ENCODE assay signal across 17 cellular contexts in genomic region chr5:42887575-42887974, GRCh38.
DNase-seq lines count a peak whose midpoint lies in the region; ATAC-seq and TF ChIP-seq lines count a peak whose summit lies in the region.
"Had no signal": no experiment of that assay in that cellular context is flagged by ENCODE, and none has a peak within 500 bp of the region (broad histone marks: within the 10 kb centered on the region; RNA-seq: fewer than 3 reads in every experiment).

No MANE protein-coding gene starts in this region.

- no peak for TF ChIP-seq RAD21 in liver (IDR thresholded peaks at IDR 0.05)

- H3K4me1 ChIP-seq in liver (ENCODE audit: control insufficient read depth in 4 of 4, insufficient read depth in 4 of 4, low read length in 3 of 4), result peaks cover 0 to 29% (median 15%) of the 10 kb centered on the region in 4 donors

- POLR2A ChIA-PET in WTC11 (lab: Charles Lee), result no interaction called here

- 23% methylated on average over 1 of the region's 1 CpG for WGBS in liver

- H3K27ac Mint-ChIP-seq in WTC11, result no peak overlapping the region

- peak; percentile 71 for DNase-seq in amniotic epithelial cell (ENCODE audit: low read depth)
- DNase-seq in fibroblast of peridontal ligament (ENCODE audit: extremely low read depth), result peak; percentile 11
- no peak for DNase-seq in WTC11 (ENCODE audit: low spot score)
- no peak for DNase-seq in NCI-H2227 treated with DMSO at 0.1 percent for 48 hours (lab: John Stamatoyannopoulos, UW)
- DNase-seq in COR-L47 (lab: John Stamatoyannopoulos, UW), result no peak
- DNase-seq: ACHN, C1 segment of cervical spinal cord, DMS 273 treated with DMSO at 0.1 percent for 48 hours, DND-41, NCI-H1048, NCI-H1436 treated with DMSO at 0.1 percent for 48 hours, NCI-H2081, NCI-H510A treated with DMSO at 0.1 percent for 48 hours, SHP77 treated with DMSO at 0.1 percent for 48 hours, SK-N-SH had no signal

- no peak overlapping the region for H3K4me3 ChIP-seq in liver (ENCODE audit: low read depth in 1 of 3, low read length in 3 of 3)

- H3K27ac ChIP-seq in liver (ENCODE audit: low read depth in 1 of 2, low read length in 2 of 2), result no peak overlapping the region

- TF ChIP-seq CTCF in liver (IDR thresholded peaks at IDR 0.05; ENCODE audit: low read depth, low read length, missing input control) (no peak), WTC11 (IDR thresholded peaks at IDR 0.05) (no peak)

- no peaks in the 10 kb centered on the region for H3K27me3 ChIP-seq in liver (ENCODE audit: control insufficient read depth in 4 of 4, insufficient read depth in 4 of 4, low read length in 3 of 4)

- H3K4me3 Mint-ChIP-seq in WTC11, result no peak overlapping the region

- H3K9me3 Mint-ChIP-seq in WTC11, result peaks cover 3% of the 10 kb centered on the region

- H3K36me3 ChIP-seq in liver (ENCODE audit: control insufficient read depth in 4 of 4, insufficient read depth in 3 of 4, low read depth in 1 of 4, low read length in 3 of 4), result no peaks in the 10 kb centered on the region

- H3K4me1 Mint-ChIP-seq in WTC11, result no peaks in the 10 kb centered on the region

- CTCF ChIA-PET in WTC11 (lab: Charles Lee), result interaction anchor here (0.7 kb wide), 1 partner anchor 10 kb away, joined by 3 read pairs; no protein-coding TSS in a partner anchor

- no peak for ATAC-seq in WTC11
- no peak for ATAC-seq in HG03097 (IDR thresholded peaks at IDR 0.05; ENCODE audit: low FRiP score, unreplicated experiment)

- H3K9me3 ChIP-seq in liver (ENCODE audit: control insufficient read depth in 4 of 4, low read length in 3 of 4), result no peaks in the 10 kb centered on the region
- H3K9me3 ChIP-seq: SK-N-SH had no signal

- H3K9ac ChIP-seq in liver (ENCODE audit: low read depth in 1 of 2, low read length in 2 of 2), result peak overlapping the region; percentile 2 to 32
- H3K9ac ChIP-seq: SK-N-SH had no signal

- H3K27me3 Mint-ChIP-seq in WTC11 (ENCODE audit: low read depth), result 0 out of 2 replicates have a peak, but pooled peaks cover 4% of the 10 kb centered on the region

- H3K36me3 Mint-ChIP-seq in WTC11, result no peaks in the 10 kb centered on the region

TF ChIP-seq in liver, 16 proteins besides CTCF, POLR2A, EP300 and RAD21:
- TF ChIP-seq, protein P1, sequence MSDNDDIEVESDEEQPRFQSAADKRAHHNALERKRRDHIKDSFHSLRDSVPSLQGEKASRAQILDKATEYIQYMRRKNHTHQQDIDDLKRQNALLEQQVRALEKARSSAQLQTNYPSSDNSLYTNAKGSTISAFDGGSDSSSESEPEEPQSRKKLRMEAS (IDR thresholded peaks at IDR 0.05), result no peak
- no peak for TF ChIP-seq FOXA2 (IDR thresholded peaks at IDR 0.05)
- TF ChIP-seq RXRA (IDR thresholded peaks at IDR 0.05), result no peak
- no peak for TF ChIP-seq TAF1 (conservative IDR thresholded peaks at IDR 0.05)
- TF ChIP-seq YY1 (IDR thresholded peaks at IDR 0.05), result no peak
- TF ChIP-seq, protein P2, sequence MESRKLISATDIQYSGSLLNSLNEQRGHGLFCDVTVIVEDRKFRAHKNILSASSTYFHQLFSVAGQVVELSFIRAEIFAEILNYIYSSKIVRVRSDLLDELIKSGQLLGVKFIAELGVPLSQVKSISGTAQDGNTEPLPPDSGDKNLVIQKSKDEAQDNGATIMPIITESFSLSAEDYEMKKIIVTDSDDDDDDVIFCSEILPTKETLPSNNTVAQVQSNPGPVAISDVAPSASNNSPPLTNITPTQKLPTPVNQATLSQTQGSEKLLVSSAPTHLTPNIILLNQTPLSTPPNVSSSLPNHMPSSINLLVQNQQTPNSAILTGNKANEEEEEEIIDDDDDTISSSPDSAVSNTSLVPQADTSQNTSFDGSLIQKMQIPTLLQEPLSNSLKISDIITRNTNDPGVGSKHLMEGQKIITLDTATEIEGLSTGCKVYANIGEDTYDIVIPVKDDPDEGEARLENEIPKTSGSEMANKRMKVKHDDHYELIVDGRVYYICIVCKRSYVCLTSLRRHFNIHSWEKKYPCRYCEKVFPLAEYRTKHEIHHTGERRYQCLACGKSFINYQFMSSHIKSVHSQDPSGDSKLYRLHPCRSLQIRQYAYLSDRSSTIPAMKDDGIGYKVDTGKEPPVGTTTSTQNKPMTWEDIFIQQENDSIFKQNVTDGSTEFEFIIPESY (IDR thresholded peaks at IDR 0.05), result no peak
- TF ChIP-seq GABPA (IDR thresholded peaks at IDR 0.05 in 1 of 2, conservative IDR thresholded peaks at IDR 0.05 in 1 of 2), result no peak
- no peak for TF ChIP-seq SP1 (IDR thresholded peaks at IDR 0.05)
- TF ChIP-seq EGR1 (IDR thresholded peaks at IDR 0.05; ENCODE audit: low read depth in 2 of 2), result no peak
- no peak for TF ChIP-seq HNF4G (IDR thresholded peaks at IDR 0.05)
TF ChIP-seq in liver: peak in this region for 0.

TF ChIP-seq in WTC11, 78 proteins besides CTCF, POLR2A, EP300 and RAD21:
- TF ChIP-seq NFATC4 (CRISPR knock-in tag; IDR thresholded peaks at IDR 0.05) (no peak), ZNF263 (CRISPR knock-in tag; IDR thresholded peaks at IDR 0.05; ENCODE audit: low read depth) (no peak), ZNF138 (CRISPR knock-in tag; conservative IDR thresholded peaks at IDR 0.05) (no peak), ZNF317 (CRISPR knock-in tag; IDR thresholded peaks at IDR 0.05; ENCODE audit: borderline replicate concordance, low read depth) (no peak), CREM (CRISPR knock-in tag; IDR thresholded peaks at IDR 0.05) (no peak)
- TF ChIP-seq, protein P3, sequence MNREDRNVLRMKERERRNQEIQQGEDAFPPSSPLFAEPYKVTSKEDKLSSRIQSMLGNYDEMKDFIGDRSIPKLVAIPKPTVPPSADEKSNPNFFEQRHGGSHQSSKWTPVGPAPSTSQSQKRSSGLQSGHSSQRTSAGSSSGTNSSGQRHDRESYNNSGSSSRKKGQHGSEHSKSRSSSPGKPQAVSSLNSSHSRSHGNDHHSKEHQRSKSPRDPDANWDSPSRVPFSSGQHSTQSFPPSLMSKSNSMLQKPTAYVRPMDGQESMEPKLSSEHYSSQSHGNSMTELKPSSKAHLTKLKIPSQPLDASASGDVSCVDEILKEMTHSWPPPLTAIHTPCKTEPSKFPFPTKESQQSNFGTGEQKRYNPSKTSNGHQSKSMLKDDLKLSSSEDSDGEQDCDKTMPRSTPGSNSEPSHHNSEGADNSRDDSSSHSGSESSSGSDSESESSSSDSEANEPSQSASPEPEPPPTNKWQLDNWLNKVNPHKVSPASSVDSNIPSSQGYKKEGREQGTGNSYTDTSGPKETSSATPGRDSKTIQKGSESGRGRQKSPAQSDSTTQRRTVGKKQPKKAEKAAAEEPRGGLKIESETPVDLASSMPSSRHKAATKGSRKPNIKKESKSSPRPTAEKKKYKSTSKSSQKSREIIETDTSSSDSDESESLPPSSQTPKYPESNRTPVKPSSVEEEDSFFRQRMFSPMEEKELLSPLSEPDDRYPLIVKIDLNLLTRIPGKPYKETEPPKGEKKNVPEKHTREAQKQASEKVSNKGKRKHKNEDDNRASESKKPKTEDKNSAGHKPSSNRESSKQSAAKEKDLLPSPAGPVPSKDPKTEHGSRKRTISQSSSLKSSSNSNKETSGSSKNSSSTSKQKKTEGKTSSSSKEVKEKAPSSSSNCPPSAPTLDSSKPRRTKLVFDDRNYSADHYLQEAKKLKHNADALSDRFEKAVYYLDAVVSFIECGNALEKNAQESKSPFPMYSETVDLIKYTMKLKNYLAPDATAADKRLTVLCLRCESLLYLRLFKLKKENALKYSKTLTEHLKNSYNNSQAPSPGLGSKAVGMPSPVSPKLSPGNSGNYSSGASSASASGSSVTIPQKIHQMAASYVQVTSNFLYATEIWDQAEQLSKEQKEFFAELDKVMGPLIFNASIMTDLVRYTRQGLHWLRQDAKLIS (CRISPR knock-in tag; IDR thresholded peaks at IDR 0.05; ENCODE audit: borderline replicate concordance), result no peak
- TF ChIP-seq, protein P4, sequence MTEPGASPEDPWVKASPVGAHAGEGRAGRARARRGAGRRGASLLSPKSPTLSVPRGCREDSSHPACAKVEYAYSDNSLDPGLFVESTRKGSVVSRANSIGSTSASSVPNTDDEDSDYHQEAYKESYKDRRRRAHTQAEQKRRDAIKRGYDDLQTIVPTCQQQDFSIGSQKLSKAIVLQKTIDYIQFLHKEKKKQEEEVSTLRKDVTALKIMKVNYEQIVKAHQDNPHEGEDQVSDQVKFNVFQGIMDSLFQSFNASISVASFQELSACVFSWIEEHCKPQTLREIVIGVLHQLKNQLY (CRISPR knock-in tag; IDR thresholded peaks at IDR 0.05), result no peak

Comparison
In these comparisons a context has a peak if more than half of its experiments do, and no peak if none do; other contexts are left out.
1. DNase-seq: peak in amniotic epithelial cell (single experiment) and fibroblast of peridontal ligament (single experiment); none in WTC11 (single experiment), NCI-H2227 treated with DMSO at 0.1 percent for 48 hours (single experiment) and COR-L47 (single experiment).